Comparison of ENCODE assay signal across 9 cellular contexts in genomic region chr1:2577565-2578075, GRCh38. TPM values are rescaled to one million over a fixed set of nuclear protein-coding genes. Genes with fewer than 3 reads are reported as not detected.
A peak's percentile ranks its signal among the peaks of the same experiment; 100 is the strongest.
DNase-seq lines count a peak whose midpoint lies in the region; ATAC-seq, FAIRE-seq and TF ChIP-seq lines count a peak whose summit lies in the region.
"Not testable (repeated sequence)": the region's sequence is repeated elsewhere in the genome, so short reads cannot be mapped to it uniquely, and the experiment has no call there.
"Had no signal": no experiment of that assay in that cellular context is flagged by ENCODE, and none has a peak within 500 bp of the region (broad histone marks: within the 10 kb centered on the region; RNA-seq: fewer than 3 reads in every experiment).

No MANE protein-coding gene starts in this region.

- peak; percentile 47 for FAIRE-seq in GM12878 (lab: Jason Lieb, UNC)

- WGBS in GM12878 (ENCODE audit: insufficient coverage, insufficient replicate concordance, low lambda C conversion rate, missing lambda C conversion rate), result 1% methylated on average over 16 of the region's 23 CpGs
- WGBS in smooth muscle cell (ENCODE audit: low lambda C conversion rate), result 90% methylated on average over 23 of the region's 23 CpGs
- WGBS in aorta, 2 donors, result 86 to 91% methylated on average over 19 to 21 of the region's 23 CpGs

- not testable (repeated sequence) for TF ChIP-seq CTCF in GM12878 (IDR thresholded peaks at IDR 0.05 in 2 of 3, conservative IDR thresholded peaks at IDR 0.05 in 1 of 3; ENCODE audit: control insufficient read depth in 2 of 3, extremely low read depth in 1 of 3, insufficient read depth in 1 of 3, low read depth in 3 of 3, low read length in 3 of 3); smooth muscle cell (IDR thresholded peaks at IDR 0.05; ENCODE audit: borderline replicate concordance, insufficient read depth, poor library complexity, severe bottlenecking)

- H3K4me1 ChIP-seq in GM12878 (ENCODE audit: control insufficient read depth, insufficient read depth, low read length), result peaks cover 50% of the 10 kb centered on the region
- H3K4me1 ChIP-seq in smooth muscle cell (ENCODE audit: low read depth); aorta (ENCODE audit: control insufficient read depth in 1 of 2, insufficient read depth in 2 of 2, low read length in 2 of 2): not testable (repeated sequence)

- not testable (repeated sequence) for H3K79me2 ChIP-seq in GM12878 (ENCODE audit: control insufficient read depth, insufficient read depth, low read length); smooth muscle cell (ENCODE audit: low read depth)

- H3K4me3 ChIP-seq in GM12878, result peak overlapping the region; percentile 68
- H3K4me3 ChIP-seq in smooth muscle cell; aorta (ENCODE audit: low read length in 2 of 2): not testable (repeated sequence)

- not testable (repeated sequence) for H2AFZ ChIP-seq in GM12878 (ENCODE audit: control insufficient read depth, low read depth, low read length)
- H2AFZ ChIP-seq in smooth muscle cell (ENCODE audit: low read depth), result peak overlapping the region; percentile 73

- not testable (repeated sequence) for H3K36me3 ChIP-seq in GM12878 (ENCODE audit: control insufficient read depth in 2 of 2, insufficient read depth in 2 of 2, low read length in 1 of 2); smooth muscle cell (ENCODE audit: low read depth); aorta (ENCODE audit: control insufficient read depth in 1 of 2, insufficient read depth in 2 of 2, low read length in 1 of 2)

- POLR2A ChIA-PET in GM12878 (lab: Charles Lee), result interaction anchor here (0.7 to 5.1 kb wide), 8 partner anchors 9 to 1075 kb away, joined by 3 to 62 read pairs (median 11); partner anchors contain the start of genes PANK4, PRXL2B and TNFRSF14

- peak; percentile 41; the same call in 1 of the 2 replicates for TF ChIP-seq POLR2A in GM12878 (IDR thresholded peaks at IDR 0.05; ENCODE audit: low read depth, low read length)

- RAD21 ChIA-PET in GM12878 (lab: Charles Lee; ENCODE audit: unreplicated experiment), result interaction anchor here (1.4 to 5.2 kb wide), 6 partner anchors 9 to 165 kb away, joined by 3 to 39 read pairs (median 18); partner anchors contain the start of genes PEX10, PRXL2B and TNFRSF14

- SMC1A ChIA-PET in GM12878 (lab: Charles Lee; ENCODE audit: uncharacterized antibody, unreplicated experiment), result interaction anchor here (1.0 to 3.1 kb wide), 4 partner anchors 8 to 42 kb away, joined by 3 to 28 read pairs (median 16); partner anchors contain the start of genes PRXL2B and TNFRSF14

- not testable (repeated sequence) for H3F3A ChIP-seq in smooth muscle cell (ENCODE audit: low read depth)

- CTCF ChIA-PET in GM12878 (lab: Yijun Ruan, JAX), result interaction anchor here (0.7 to 3.1 kb wide), 7 partner anchors 8 to 163 kb away, joined by 3 to 18 read pairs (median 8); partner anchors contain the start of gene TNFRSF14

- ATAC-seq in GM18870 (IDR thresholded peaks at IDR 0.05; ENCODE audit: unreplicated experiment) (peak; percentile 18), GM21825 (IDR thresholded peaks at IDR 0.05; ENCODE audit: unreplicated experiment) (peak; percentile 36), HG03354 (IDR thresholded peaks at IDR 0.05; ENCODE audit: poor library complexity, severe bottlenecking, unreplicated experiment) (peak; percentile 44), GM12878 (peak; percentile 75), aorta (ENCODE audit: low FRiP score) (peak; percentile 15)

- not testable (repeated sequence) for TF ChIP-seq RAD21 in GM12878 (IDR thresholded peaks at IDR 0.05; ENCODE audit: insufficient read depth, low read depth, low read length)

- H3K27ac ChIP-seq in GM12878 (ENCODE audit: control insufficient read depth, insufficient read depth) (peak overlapping the region; percentile 99), layer of hippocampus (ENCODE audit: low read depth, low read length) (peak overlapping the region; percentile 65), smooth muscle cell (ENCODE audit: low read depth) (peak overlapping the region; percentile 44)
- H3K27ac ChIP-seq in aorta (ENCODE audit: low read depth in 1 of 2, low read length in 2 of 2), result not testable (repeated sequence)

- H3K9me3 ChIP-seq in GM12878 (replicated peaks; ENCODE audit: control insufficient read depth, insufficient read depth, low read length); smooth muscle cell (replicated peaks; ENCODE audit: low read depth); aorta (ENCODE audit: control insufficient read depth, low read length): not testable (repeated sequence)

- H3K9ac ChIP-seq in GM12878 (ENCODE audit: control insufficient read depth, insufficient read depth, low read length), result peak overlapping the region; percentile 93
- not testable (repeated sequence) for H3K9ac ChIP-seq in smooth muscle cell (ENCODE audit: low read depth)

- not testable (repeated sequence) for TF ChIP-seq EP300 in GM12878 (IDR thresholded peaks at IDR 0.05; ENCODE audit: borderline replicate concordance in 1 of 2, control insufficient read depth in 1 of 2, low read depth in 2 of 2, low read length in 2 of 2)

- in situ Hi-C loops in GM12878 (cut with MboI), result not testable (repeated sequence)

- intact Hi-C loops in GM12878 (cut with micrococcal nuclease; ENCODE audit: unreplicated experiment), result loop anchor here (1.0 kb wide), 1 partner anchor 21 kb away; the partner anchor contains the start of gene TNFRSF14
- intact Hi-C loops in aorta (cut with DNase I), result not testable (repeated sequence)

- not testable (repeated sequence) for H3K27me3 ChIP-seq in GM12878 (replicated peaks in 1 of 2; ENCODE audit: control insufficient read depth in 2 of 2, insufficient read depth in 2 of 2, low read length in 1 of 2); layer of hippocampus (ENCODE audit: control insufficient read depth, insufficient read depth, low read length); smooth muscle cell (ENCODE audit: low read depth); aorta (ENCODE audit: control insufficient read depth in 1 of 2, insufficient read depth in 2 of 2, low read length in 1 of 2)

- TSS peak; percentile 87 for BruUV-seq in GM12878 (replicated peaks; lab: Mats Ljungman, UMichigan)

- DNase-seq in activated CD4-positive, alpha-beta T cell treated with anti-CD3 and anti-CD28 coated beads for 48 hours, result peak; percentile 60
- DNase-seq in GM12878 (ENCODE audit: low read depth, low spot score); smooth muscle cell (lab: John Stamatoyannopoulos, UW; ENCODE audit: unreplicated experiment): not testable (repeated sequence)
- DNase-seq in aorta, result peak; percentile 44 to 69

- not testable (repeated sequence) for H4K20me1 ChIP-seq in GM12878 (ENCODE audit: control insufficient read depth, insufficient read depth); smooth muscle cell (ENCODE audit: low read depth)

- peak overlapping the region; percentile 89 for H3K4me2 ChIP-seq in GM12878 (ENCODE audit: control insufficient read depth, insufficient read depth)
- not testable (repeated sequence) for H3K4me2 ChIP-seq in smooth muscle cell

RNA-seq across cellular contexts. Expression of gene PRXL2B, which starts 9.0 kb away (rescaled TPM):
- 6.1 and 6.2 TPM in 2 replicates for total RNA-seq in GM12878 (2013; cell fraction: nucleolus; rRNA removed)
- total RNA-seq in GM12878 (2014; rRNA removed), result 4.2 TPM in 2 replicates
- 1.8 and 1.9 TPM in 2 replicates for total RNA-seq in GM12878 (2014; rRNA removed; fragmentation: Illumina TruSeq; extraction: Trizol)
- 5.6 and 7.6 TPM in 2 replicates for total RNA-seq in GM12878 (2021)
- 2.4 TPM for polyA plus RNA-seq in GM12878 (2011; ENCODE audit: low read depth)
- 3.1 and 5.0 TPM in 2 replicates for polyA plus RNA-seq in GM12878 (2011; rRNA removed)
- polyA plus RNA-seq in GM12878 (2011; cell fraction: cytosol; rRNA removed), result 8.8 and 10.6 TPM in 2 replicates
- 19.6 and 22.7 TPM in 2 replicates for polyA plus RNA-seq in GM12878 (2011; cell fraction: nucleus; rRNA removed)
- polyA plus RNA-seq in GM12878 (2012), result 7.7 and 7.9 TPM in 2 replicates
- 1.3 and 2.7 TPM in 2 replicates for polyA plus RNA-seq in GM12878 (2014; fragmentation: Illumina TruSeq; extraction: Trizol)
- polyA plus RNA-seq in GM12878 (2014; fragmentation: Nextera tagmentation; extraction: Ambion mirVana), result under 1 TPM; 0.44 to 0.53 TPM
- polyA plus RNA-seq in GM12878 (2014; rRNA removed), result 5.5 and 6.8 TPM in 2 replicates
- polyA plus RNA-seq in GM12878 (2016; fragmentation: Nextera tagmentation; extraction: Ambion mirVana), result 1 to 10 TPM; 3.8 to 4.8 TPM
- polyA minus RNA-seq in GM12878 (2011; rRNA and poly(A)+ RNA removed), result 1.1 and 5.2 TPM in 2 replicates
- polyA minus RNA-seq in GM12878 (2011; cell fraction: cytosol; rRNA and poly(A)+ RNA removed), result 1.6 and 2.6 TPM in 2 replicates
- 3.0 and 3.5 TPM in 2 replicates for polyA minus RNA-seq in GM12878 (2011; cell fraction: nucleus; rRNA and poly(A)+ RNA removed)
- 16.1 and 27.4 TPM in 2 replicates for total RNA-seq in smooth muscle cell
- polyA plus RNA-seq in smooth muscle cell, result 18.4 and 26.6 TPM in 2 replicates
- total RNA-seq in aorta, result 10 to 100 TPM in 1 of 2 donors, 1 to 10 TPM in 1; 7.1 to 15.1 TPM
- polyA plus RNA-seq in aorta, result 1 to 10 TPM; 6.4 to 7.8 TPM

RNA-seq across cellular contexts. Expression of gene TNFRSF14, which starts 21.4 kb away (rescaled TPM):
- 315 and 380 TPM in 2 replicates for total RNA-seq in GM12878 (2013; cell fraction: nucleolus; rRNA removed)
- total RNA-seq in GM12878 (2014; rRNA removed) (53.6 and 61.1 TPM in 2 replicates), GM12878 (2014; rRNA removed; fragmentation: Illumina TruSeq; extraction: Trizol) (20.0 and 23.0 TPM in 2 replicates), GM12878 (2021) (76.2 and 79.1 TPM in 2 replicates), smooth muscle cell (0.40 TPM in 1 of 2 replicates, not detected in the other), aorta (10 to 100 TPM; 33.9 to 89.1 TPM)
- 42.6 TPM for polyA plus RNA-seq in GM12878 (2011; ENCODE audit: low read depth)
- polyA plus RNA-seq in GM12878 (2011; rRNA removed) (30.5 and 69.6 TPM in 2 replicates), GM12878 (2014; fragmentation: Illumina TruSeq; extraction: Trizol) (4.8 and 19.2 TPM in 2 replicates), GM12878 (2014; fragmentation: Nextera tagmentation; extraction: Ambion mirVana) (1 to 10 TPM in 1 of 2 experiments, under 1 TPM in 1; 0.43 to 2.9 TPM), GM12878 (2014; rRNA removed) (113 and 114 TPM in 2 replicates), GM12878 (2016; fragmentation: Nextera tagmentation; extraction: Ambion mirVana) (10 to 100 TPM; 36.2 to 46.7 TPM), smooth muscle cell (not detected in 2 replicates), aorta (100 to 1,000 TPM in 1 of 2 donors, 10 to 100 TPM in 1; 55.7 to 137 TPM)
- 85.6 and 116 TPM in 2 replicates for polyA plus RNA-seq in GM12878 (2011; cell fraction: cytosol; rRNA removed)
- 998 and 1,152 TPM in 2 replicates for polyA plus RNA-seq in GM12878 (2011; cell fraction: nucleus; rRNA removed)
- polyA plus RNA-seq in GM12878 (2012), result 120 and 163 TPM in 2 replicates
- polyA minus RNA-seq in GM12878 (2011; rRNA and poly(A)+ RNA removed), result 22.7 and 47.3 TPM in 2 replicates
- 17.1 and 28.0 TPM in 2 replicates for polyA minus RNA-seq in GM12878 (2011; cell fraction: cytosol; rRNA and poly(A)+ RNA removed)
- polyA minus RNA-seq in GM12878 (2011; cell fraction: nucleus; rRNA and poly(A)+ RNA removed), result 91.9 and 124 TPM in 2 replicates

RNA-seq across cellular contexts. Expression of gene HES5, which starts 47.6 kb away (rescaled TPM):
- not detected in 2 replicates for total RNA-seq in GM12878 (2013; cell fraction: nucleolus; rRNA removed)
- total RNA-seq in GM12878 (2014; rRNA removed) (0.22 TPM in 1 of 2 replicates, not detected in the other), GM12878 (2014; rRNA removed; fragmentation: Illumina TruSeq; extraction: Trizol) (not detected in 2 replicates), GM12878 (2021) (0.15 TPM in 1 of 2 replicates, not detected in the other), smooth muscle cell (1.6 TPM in 1 of 2 replicates, not detected in the other), aorta (1 to 10 TPM in 1 of 2 donors, under 1 TPM in 1; 0.36 to 2.1 TPM)
- not detected for polyA plus RNA-seq in GM12878 (2011; ENCODE audit: low read depth)
- polyA plus RNA-seq in GM12878 (2011; rRNA removed) (not detected in 2 replicates), GM12878 (2014; fragmentation: Illumina TruSeq; extraction: Trizol) (not detected in 2 replicates), GM12878 (2014; fragmentation: Nextera tagmentation; extraction: Ambion mirVana) (not detected), GM12878 (2014; rRNA removed) (0.12 TPM in 1 of 2 replicates, not detected in the other), GM12878 (2016; fragmentation: Nextera tagmentation; extraction: Ambion mirVana) (not detected), smooth muscle cell (1.3 and 1.7 TPM in 2 replicates), aorta (not detected)
- not detected in 2 replicates for polyA plus RNA-seq in GM12878 (2011; cell fraction: cytosol; rRNA removed)
- not detected in 2 replicates for polyA plus RNA-seq in GM12878 (2011; cell fraction: nucleus; rRNA removed)
- polyA plus RNA-seq in GM12878 (2012), result not detected in 2 replicates
- not detected in 2 replicates for polyA minus RNA-seq in GM12878 (2011; rRNA and poly(A)+ RNA removed)
- polyA minus RNA-seq in GM12878 (2011; cell fraction: cytosol; rRNA and poly(A)+ RNA removed), result not detected in 2 replicates
- not detected in 2 replicates for polyA minus RNA-seq in GM12878 (2011; cell fraction: nucleus; rRNA and poly(A)+ RNA removed)
- total RNA-seq: HT1080 had no signal

RNA-seq across cellular contexts. Expression of gene PANK4, which starts 51.2 kb away (rescaled TPM):
- total RNA-seq in GM12878 (2013; cell fraction: nucleolus; rRNA removed), result 85.4 and 117 TPM in 2 replicates
- total RNA-seq in GM12878 (2014; rRNA removed) (24.1 and 24.9 TPM in 2 replicates), GM12878 (2014; rRNA removed; fragmentation: Illumina TruSeq; extraction: Trizol) (10.4 and 10.6 TPM in 2 replicates), GM12878 (2021) (25.8 and 38.0 TPM in 2 replicates), smooth muscle cell (27.2 and 28.7 TPM in 2 replicates), aorta (10 to 100 TPM; 19.6 to 28.2 TPM)
- 7.1 TPM for polyA plus RNA-seq in GM12878 (2011; ENCODE audit: low read depth)
- polyA plus RNA-seq in GM12878 (2011; rRNA removed) (12.4 and 27.0 TPM in 2 replicates), GM12878 (2014; fragmentation: Illumina TruSeq; extraction: Trizol) (11.1 and 15.0 TPM in 2 replicates), GM12878 (2014; fragmentation: Nextera tagmentation; extraction: Ambion mirVana) (1 to 10 TPM in 1 of 2 experiments, under 1 TPM in 1; 0.35 to 1.5 TPM), GM12878 (2014; rRNA removed) (25.0 and 27.2 TPM in 2 replicates), GM12878 (2016; fragmentation: Nextera tagmentation; extraction: Ambion mirVana) (10 to 100 TPM; 18.2 to 19.0 TPM), smooth muscle cell (28.4 and 28.5 TPM in 2 replicates), aorta (10 to 100 TPM in 1 of 2 donors, 1 to 10 TPM in 1; 5.5 to 22.2 TPM)
- 15.9 and 23.0 TPM in 2 replicates for polyA plus RNA-seq in GM12878 (2011; cell fraction: cytosol; rRNA removed)
- 158 and 199 TPM in 2 replicates for polyA plus RNA-seq in GM12878 (2011; cell fraction: nucleus; rRNA removed)
- polyA plus RNA-seq in GM12878 (2012), result 18.2 and 18.5 TPM in 2 replicates
- polyA minus RNA-seq in GM12878 (2011; rRNA and poly(A)+ RNA removed), result 14.9 and 26.2 TPM in 2 replicates
- polyA minus RNA-seq in GM12878 (2011; cell fraction: cytosol; rRNA and poly(A)+ RNA removed), result 13.2 and 15.7 TPM in 2 replicates
- polyA minus RNA-seq in GM12878 (2011; cell fraction: nucleus; rRNA and poly(A)+ RNA removed), result 55.4 and 89.3 TPM in 2 replicates

RNA-seq across cellular contexts. Expression of gene MMEL1, which starts 55.2 kb away (rescaled TPM):
- total RNA-seq in GM12878 (2013; cell fraction: nucleolus; rRNA removed), result not detected in 2 replicates
- total RNA-seq in GM12878 (2014; rRNA removed) (not detected in 2 replicates), GM12878 (2014; rRNA removed; fragmentation: Illumina TruSeq; extraction: Trizol) (not detected in 2 replicates), GM12878 (2021) (not detected in 2 replicates), smooth muscle cell (3.5 TPM in 1 of 2 replicates, not detected in the other), aorta (1 to 10 TPM in 1 of 2 donors, under 1 TPM in 1; 0.94 to 2.4 TPM)
- not detected for polyA plus RNA-seq in GM12878 (2011; ENCODE audit: low read depth)
- polyA plus RNA-seq in GM12878 (2011; rRNA removed) (0.11 and 0.13 TPM in 2 replicates), GM12878 (2014; fragmentation: Illumina TruSeq; extraction: Trizol) (not detected in 2 replicates), GM12878 (2014; fragmentation: Nextera tagmentation; extraction: Ambion mirVana) (not detected), GM12878 (2014; rRNA removed) (not detected in 2 replicates), GM12878 (2016; fragmentation: Nextera tagmentation; extraction: Ambion mirVana) (not detected), smooth muscle cell (0.56 and 3.4 TPM in 2 replicates), aorta (1 to 10 TPM in 1 of 2 donors, under 1 TPM in 1; 0.63 to 1.8 TPM)
- polyA plus RNA-seq in GM12878 (2011; cell fraction: cytosol; rRNA removed), result 0.03 and 0.18 TPM in 2 replicates
- polyA plus RNA-seq in GM12878 (2011; cell fraction: nucleus; rRNA removed), result 0.16 and 0.72 TPM in 2 replicates
- not detected in 2 replicates for polyA plus RNA-seq in GM12878 (2012)
- not detected in 2 replicates for polyA minus RNA-seq in GM12878 (2011; rRNA and poly(A)+ RNA removed)
- not detected in 2 replicates for polyA minus RNA-seq in GM12878 (2011; cell fraction: cytosol; rRNA and poly(A)+ RNA removed)
- polyA minus RNA-seq in GM12878 (2011; cell fraction: nucleus; rRNA and poly(A)+ RNA removed), result not detected in 2 replicates
- total RNA-seq: HT1080 had no signal

Comparison
In these comparisons a context has a peak if more than half of its experiments do, and no peak if none do; other contexts are left out.
1. ATAC-seq: peak in every context shown above with its lines; median percentile 75 in GM12878; 44 in HG03354; 36 in GM21825; 18 in GM18870; 15 in aorta.
2. RNA of gene TNFRSF14, which starts 21.4 kb away (total RNA-seq): 33.9 to 89.1 TPM in aorta and 20.0 to 380 TPM in GM12878; 0.40 TPM in smooth muscle cell; every median in the first group is over 10 times any median in the second.